8 cellular contexts compared by ENCODE assay signal in genomic region chr3:108089544-108089943, GRCh38. TPM values are rescaled to one million over a fixed set of nuclear protein-coding genes. Genes with fewer than 3 reads are reported as not detected.
DNase-seq lines count a peak whose midpoint lies in the region; ATAC-seq and TF ChIP-seq lines count a peak whose summit lies in the region.

No MANE protein-coding gene starts in this region.

- H3K4me3 ChIP-seq in BLaER1 = peak overlapping the region; percentile 86

- peaks cover 46% of the 10 kb centered on the region for H3K4me1 ChIP-seq in BLaER1

- peak overlapping the region; percentile 91 for H3K27ac ChIP-seq in BLaER1
- peak overlapping the region; percentile 97 for H3K27ac ChIP-seq in KOPT-K1 (ENCODE audit: low read depth, low read length, poor library complexity, severe bottlenecking)

- H3K9me3 ChIP-seq in BLaER1 = 0 out of 2 replicates have a peak, but pooled peaks cover 3% of the 10 kb centered on the region
- H3K9me3 ChIP-seq in KOPT-K1 (ENCODE audit: insufficient read depth, low read length, poor library complexity, severe bottlenecking) = no peaks in the 10 kb centered on the region

- no peak for ATAC-seq in GM19455 (IDR thresholded peaks at IDR 0.05; ENCODE audit: unreplicated experiment)

- no peak for TF ChIP-seq CTCF in GM10266 (IDR thresholded peaks at IDR 0.05; ENCODE audit: control insufficient read depth, insufficient read depth, low read depth, missing control alignments)

- DNase-seq in cerebellum (ENCODE audit: low spot score) (peak; percentile 10), myocyte (ENCODE audit: low read depth) (peak; percentile 13), GM10266 (ENCODE audit: extremely low spot score) (no peak), NCI-H1694 treated with DMSO at 0.1 percent for 48 hours (lab: John Stamatoyannopoulos, UW) (no peak)
- no peak for DNase-seq in stimulated activated CD4-positive, alpha-beta T cell treated with anti-CD3 and anti-CD28 coated beads, Interleukin-4, amount 100 ng/mL, for 1 hour

- H3K36me3 ChIP-seq in BLaER1 = peaks cover 23% of the 10 kb centered on the region
- H3K36me3 ChIP-seq in KOPT-K1 (ENCODE audit: insufficient read depth, low read length) = peaks cover 37% of the 10 kb centered on the region

- peak overlapping the region; percentile 93 for H3K4me2 ChIP-seq in BLaER1

- peaks cover 46% of the 10 kb centered on the region for H4K20me1 ChIP-seq in BLaER1

- peak overlapping the region; percentile 85 for H3K9ac ChIP-seq in BLaER1

- no peaks in the 10 kb centered on the region for H3K27me3 ChIP-seq in BLaER1

RNA-seq across cellular contexts. Expression of gene CD47, which starts 1.3 kb away (rescaled TPM):
- total RNA-seq in cerebellum = 194 TPM
- total RNA-seq in myocyte = 58.7 and 74.2 TPM in 2 replicates
- polyA plus RNA-seq in myocyte (2012) = 29.4 TPM

Comparison
In these comparisons a context has a peak if more than half of its experiments do, and no peak if none do; other contexts are left out.
1. DNase-seq: peak in cerebellum (single experiment) and myocyte (single experiment); none in stimulated activated CD4-positive, alpha-beta T cell treated with anti-CD3 and anti-CD28 coated beads, Interleukin-4, amount 100 ng/mL, for 1 hour (single experiment), GM10266 (single experiment) and NCI-H1694 treated with DMSO at 0.1 percent for 48 hours (single experiment).